ENCODE assay signal across 13 cellular contexts in genomic region chr19:54998751-54999239, GRCh38. TPM values are rescaled to one million over a fixed set of nuclear protein-coding genes. Genes with fewer than 3 reads are reported as not detected.
"Had no signal": no experiment of that assay in that cellular context is flagged by ENCODE, and none has a peak within 500 bp of the region (broad histone marks: within the 10 kb centered on the region; RNA-seq: fewer than 3 reads in every experiment).

No MANE protein-coding gene starts in this region.

RNA-seq across cellular contexts. Expression of gene GP6, which starts 39.3 kb away (rescaled TPM):
- total RNA-seq: activated B cell treated with CpG ODN at 0.5 μM for 24 hours; activated CD4-positive, alpha-beta memory T cell treated with anti-CD3 and anti-CD28 coated beads for 36 hours; activated CD8-positive, alpha-beta memory T cell treated with anti-CD3 and anti-CD28 coated beads for 36 hours had no signal

RNA-seq across cellular contexts. Expression of gene NLRP7, which starts 51.5 kb away (rescaled TPM):
- total RNA-seq: activated CD4-positive, alpha-beta memory T cell treated with anti-CD3 and anti-CD28 coated beads for 36 hours; activated CD4-positive, alpha-beta memory T cell treated with anti-CD3 and anti-CD28 coated beads, Interleukin-2, amount 10 ng/mL, durations not matched to agents 7 days and 5 days; activated CD4-positive, alpha-beta T cell treated with anti-CD3 and anti-CD28 coated beads for 36 hours; activated CD4-positive, alpha-beta T cell treated with anti-CD3 and anti-CD28 coated beads, Interleukin-2, amount 10 ng/mL, durations not matched to agents 24 days and 14 days; activated CD4-positive, alpha-beta T cell treated with anti-CD3 and anti-CD28 coated beads, Interleukin-2, amount 10 ng/mL, durations not matched to agents 7 days and 5 days; activated CD8-positive, alpha-beta memory T cell treated with anti-CD3 and anti-CD28 coated beads for 36 hours; activated CD8-positive, alpha-beta memory T cell treated with anti-CD3 and anti-CD28 coated beads, Interleukin-2, amount 10 ng/mL, durations not matched to agents 7 days and 5 days; activated CD8-positive, alpha-beta T cell treated with anti-CD3 and anti-CD28 coated beads for 36 hours; activated CD8-positive, alpha-beta T cell treated with anti-CD3 and anti-CD28 coated beads, Interleukin-2, amount 10 ng/mL, durations not matched to agents 7 days and 5 days; T-cell; T-helper 17 cell; T-helper 2 cell treated with Interferon-gamma antibody and Interleukin-4, amounts not matched to agents 100 ng/mL and 5 ng/mL, for 36 hours had no signal
